In genomic region chr10:102835007-102835482, GRCh38 we compare ENCODE assay signal across 9 cellular contexts. TPM values are rescaled to one million over a fixed set of nuclear protein-coding genes. Genes with fewer than 3 reads are reported as not detected.
DNase-seq lines count a peak whose midpoint lies in the region; ATAC-seq and TF ChIP-seq lines count a peak whose summit lies in the region.
"Had no signal": no experiment of that assay in that cellular context is flagged by ENCODE, and none has a peak within 500 bp of the region (broad histone marks: within the 10 kb centered on the region; RNA-seq: fewer than 3 reads in every experiment).

No MANE protein-coding gene starts in this region.

- no peaks in the 10 kb centered on the region for H3K36me3 ChIP-seq in right lobe of liver

- peak; percentile 50 for ATAC-seq in HG03159 (IDR thresholded peaks at IDR 0.05; ENCODE audit: unreplicated experiment)
- peak; percentile 81 to 90 (median 86) for ATAC-seq in right lobe of liver
- ATAC-seq in HG02870 (IDR thresholded peaks at IDR 0.05; ENCODE audit: unreplicated experiment) = no peak

- DNase-seq in DMS53 (lab: John Stamatoyannopoulos, UW) (peak; percentile 84), NCI-H69 (lab: John Stamatoyannopoulos, UW) (peak; percentile 65), dedifferentiated amniotic fluid mesenchymal stem cell (ENCODE audit: extremely low spot score) (peak; percentile 62), right lobe of liver (peak; percentile 64 to 77 (median 68))
- DNase-seq in activated CD4-positive, alpha-beta T cell treated with anti-CD3 and anti-CD28 coated beads, Interleukin-2, amount 50 U/mL, for 1 hour = peak; percentile 72
- DNase-seq in stimulated activated CD8-positive, alpha-beta memory T cell treated with anti-CD3 and anti-CD28 coated beads, Interleukin-12 subunit alpha, Interleukin-12 subunit beta, amount 100 ng/mL, for 1 hour (ENCODE audit: low read depth) = peak; percentile 54

- H3K4me3 ChIP-seq in right lobe of liver = no peak overlapping the region

- peak; percentile 84 to 95 (median 89) for TF ChIP-seq CTCF in right lobe of liver (IDR thresholded peaks at IDR 0.05)

- H3K4me1 ChIP-seq in right lobe of liver = peaks cover 0 to 16% (median 3%) of the 10 kb centered on the region in 4 donors

- no peaks in the 10 kb centered on the region for H3K27me3 ChIP-seq in right lobe of liver

- no peak for TF ChIP-seq POLR2A in right lobe of liver (IDR thresholded peaks at IDR 0.05)

- intact Hi-C loops in right lobe of liver (cut with DNase I) = loop anchor here in 1 of 2 donors (10.0 kb wide), 1 partner anchor 240 kb away; no protein-coding TSS in a partner anchor

- H3K27ac ChIP-seq in right lobe of liver = no peak overlapping the region

- 66% methylated on average over 7 of the region's 11 CpGs for WGBS in right lobe of liver (ENCODE audit: insufficient coverage, low coverage, low lambda C conversion rate, missing lambda C conversion rate)

- H3K9me3 ChIP-seq in right lobe of liver = no peaks in the 10 kb centered on the region

RNA-seq across cellular contexts. Expression of gene CYP17A1, which starts 2.2 kb away (rescaled TPM):
- 1 to 10 TPM in 4 of 6 experiments, under 1 TPM in 2; 0.61 to 4.2 (median 1.5) TPM for total RNA-seq in right lobe of liver
- total RNA-seq: T-helper 2 cell treated with Interferon-gamma antibody and Interleukin-4, amounts not matched to agents 100 ng/mL and 5 ng/mL, for 36 hours had no signal

RNA-seq across cellular contexts. Expression of gene BORCS7, which starts 19.0 kb away (rescaled TPM):
- total RNA-seq in right lobe of liver = 10 to 100 TPM; 14.2 to 36.4 (median 28.1) TPM

RNA-seq across cellular contexts. Expression of gene AS3MT, which starts 34.2 kb away (rescaled TPM):
- total RNA-seq in right lobe of liver = 10 to 100 TPM in 4 of 6 experiments, 1 to 10 TPM in 2; 5.3 to 23.2 (median 14.4) TPM
